ENCODE assay signal across 8 cellular contexts in the genomic region with DNA sequence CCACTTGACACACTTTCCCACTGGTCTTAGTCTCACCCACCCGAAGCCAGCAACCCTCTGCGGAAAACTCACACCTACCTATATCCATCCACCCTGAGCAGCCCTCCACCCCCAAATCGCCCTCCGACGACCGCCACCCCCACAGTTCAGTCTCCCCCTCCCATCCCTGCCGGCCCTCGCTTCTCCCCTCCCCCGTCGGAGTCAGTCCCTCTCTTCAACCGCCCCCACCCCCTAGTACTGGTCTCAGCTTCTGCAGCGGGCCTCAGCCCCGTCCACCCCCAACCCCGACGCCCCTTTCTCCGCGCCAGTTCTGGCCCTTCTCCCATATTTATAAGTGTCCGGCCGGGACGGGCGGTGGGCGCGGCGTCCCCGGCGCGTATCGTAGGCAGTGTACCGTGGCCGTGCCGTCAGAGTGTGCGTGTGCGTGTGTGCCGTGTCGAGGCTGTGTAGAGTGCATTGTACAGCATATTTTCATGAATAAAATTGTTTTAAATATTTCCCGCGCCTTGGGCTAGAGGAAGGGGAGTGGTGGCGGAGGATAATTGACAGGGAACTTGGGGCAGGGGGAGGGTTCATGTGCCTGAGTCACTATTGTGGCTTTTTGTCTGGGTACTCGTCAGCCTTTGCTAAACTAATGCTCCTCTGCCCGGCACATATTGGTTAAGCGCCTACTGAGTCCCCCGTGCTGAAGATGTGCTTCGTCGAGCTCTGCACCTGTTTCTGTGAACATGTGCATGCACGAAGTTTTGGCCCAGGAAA. TPM values are rescaled to one million over a fixed set of nuclear protein-coding genes. Genes with fewer than 3 reads are reported as not detected.
DNase-seq lines count a peak whose midpoint lies in the region; ATAC-seq, FAIRE-seq and TF ChIP-seq lines count a peak whose summit lies in the region.

No MANE protein-coding gene starts in this region.

- no peak for FAIRE-seq in pancreas (lab: Jason Lieb, UNC)

- peaks cover 0 to 12% of the 10 kb centered on the region in 2 donors for H3K4me1 Mint-ChIP-seq in effector memory CD8-positive, alpha-beta T cell (ENCODE audit: low read depth in 2 of 2)

- H3K9me3 Mint-ChIP-seq in effector memory CD8-positive, alpha-beta T cell = no peaks in the 10 kb centered on the region

- peaks cover 6 to 11% (median 7%) of the 10 kb centered on the region in 3 donors for H3K4me1 ChIP-seq in pancreas

- ATAC-seq in effector memory CD8-positive, alpha-beta T cell (replicated peaks) = peak; percentile 57
- ATAC-seq in pancreas (no peak), GM21447 (IDR thresholded peaks at IDR 0.05; ENCODE audit: unreplicated experiment) (no peak)

- no peaks in the 10 kb centered on the region for H3K9me3 ChIP-seq in pancreas

- DNase-seq in EH (ENCODE audit: low read depth) = peak; percentile 77
- peak; percentile 66 for DNase-seq in SIG-M5 treated with dmso at 0.1 percent for 504 hours (lab: John Stamatoyannopoulos, UW; ENCODE audit: unreplicated experiment)
- DNase-seq in effector memory CD8-positive, alpha-beta T cell = no peak
- DNase-seq in pancreas = peak in 2 of 6 donors; percentile 40 to 57
- DNase-seq in 8988T = no peak
- no peak for DNase-seq in effector CD4-positive, alpha-beta T cell
- DNase-seq in COR-L47 (lab: John Stamatoyannopoulos, UW) = no peak

- peak overlapping the region; percentile 68 to 89 (median 80) for H3K27ac ChIP-seq in pancreas

- H3K27me3 Mint-ChIP-seq in effector memory CD8-positive, alpha-beta T cell = peaks cover 32 to 73% of the 10 kb centered on the region in 2 donors

- peaks cover 6% of the 10 kb centered on the region for H3K36me3 Mint-ChIP-seq in effector memory CD8-positive, alpha-beta T cell (ENCODE audit: insufficient read depth)

- no peak overlapping the region for H3K27ac Mint-ChIP-seq in effector memory CD8-positive, alpha-beta T cell

- 60 to 70% methylated on average over 40 to 45 of the region's 45 CpGs for WGBS in pancreas, 2 donors

- no peaks in the 10 kb centered on the region for H3K36me3 ChIP-seq in pancreas

- H3K4me3 Mint-ChIP-seq in effector memory CD8-positive, alpha-beta T cell = peak overlapping the region; percentile 60 to 82

- intact Hi-C loops in pancreas (cut with DNase I) = no loop called here

- H3K27me3 ChIP-seq in pancreas = no peaks in the 10 kb centered on the region

- no peak for TF ChIP-seq CTCF in pancreas (IDR thresholded peaks at IDR 0.05)

- peak overlapping the region in 2 of 4 donors; percentile 46 to 48 for H3K4me3 ChIP-seq in pancreas

RNA-seq across cellular contexts. Expression of gene FOXO6, which starts 22.0 kb away (rescaled TPM):
- total RNA-seq in pancreas = 1 to 10 TPM in 4 of 6 donors, under 1 TPM in 2; 0.79 to 2.0 (median 1.2) TPM
- 1 to 10 TPM; 1.1 to 1.8 TPM for polyA plus RNA-seq in pancreas

Comparison
In these comparisons a context has a peak if more than half of its experiments do, and no peak if none do; other contexts are left out.
1. DNase-seq: peak in EH (single experiment) and SIG-M5 treated with dmso at 0.1 percent for 504 hours (single experiment); none in effector memory CD8-positive, alpha-beta T cell (0 of 3), 8988T (single experiment), effector CD4-positive, alpha-beta T cell (single experiment) and COR-L47 (single experiment).